In the genomic region with DNA sequence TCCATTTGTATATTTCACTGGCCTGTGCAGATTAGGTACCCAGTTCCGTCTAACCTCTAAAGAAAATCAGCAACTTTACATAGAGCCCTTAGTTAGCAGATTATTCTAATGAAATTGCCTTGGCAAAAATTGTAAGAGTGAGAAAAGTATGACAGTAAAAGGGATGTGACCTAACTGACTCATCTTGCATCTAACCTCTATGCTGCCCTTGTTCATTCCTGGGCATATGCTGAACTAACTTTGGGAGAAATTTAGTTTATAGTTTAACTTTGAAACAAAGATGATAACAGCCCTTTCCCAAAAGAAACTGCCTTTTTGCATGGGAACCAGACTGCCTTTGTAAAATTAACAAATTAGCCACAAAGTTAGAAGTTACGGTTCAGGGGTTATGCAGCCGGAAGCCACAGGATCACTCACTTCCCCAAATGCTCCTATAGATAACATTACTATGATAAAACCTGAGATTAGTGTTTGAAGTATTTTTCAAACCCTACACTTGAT, we compare ENCODE assay signal across 10 cellular contexts.
A peak's percentile ranks its signal among the peaks of the same experiment; 100 is the strongest.
DNase-seq lines count a peak whose midpoint lies in the region; ATAC-seq and TF ChIP-seq lines count a peak whose summit lies in the region.
"Had no signal": no experiment of that assay in that cellular context is flagged by ENCODE, and none has a peak within 500 bp of the region (broad histone marks: within the 10 kb centered on the region; RNA-seq: fewer than 3 reads in every experiment).

No MANE protein-coding gene starts in this region.

- peaks cover 17% of the 10 kb centered on the region for H3F3A ChIP-seq in MM.1S (ENCODE audit: insufficient read depth, low read length)

- no peak overlapping the region for H3K4me3 ChIP-seq in MM.1S (ENCODE audit: low read length)
- H3K4me3 ChIP-seq in BE2C (ENCODE audit: low read depth, low read length): no peak overlapping the region
- no peak overlapping the region for H3K4me3 ChIP-seq in Caco-2 (ENCODE audit: low read depth, low read length)
- H3K4me3 ChIP-seq in osteoblast (ENCODE audit: insufficient read depth, low read length): no peak overlapping the region
- H3K4me3 ChIP-seq: stomach had no signal

- CTCF ChIA-PET in Caco-2 (lab: Charles Lee): no interaction called here
- CTCF ChIA-PET in activated naive CD4-positive, alpha-beta T cell treated with anti-CD3 and anti-CD28 coated beads, Interleukin-2, amount 10 ng/mL, durations not matched to agents 7 days and 5 days (lab: Charles Lee): interaction anchor here (0.6 kb wide), 1 partner anchor 449 kb away, joined by 3 read pairs; no protein-coding TSS in a partner anchor

- H3K4me3 Mint-ChIP-seq in Caco-2 (ENCODE audit: unreplicated experiment): no peak overlapping the region
- no peak overlapping the region for H3K4me3 Mint-ChIP-seq in activated naive CD4-positive, alpha-beta T cell treated with anti-CD3 and anti-CD28 coated beads, Interleukin-2, amount 10 ng/mL, durations not matched to agents 7 days and 5 days

- H3K79me2 ChIP-seq in MM.1S (ENCODE audit: low read length): no peaks in the 10 kb centered on the region
- no peaks in the 10 kb centered on the region for H3K79me2 ChIP-seq in osteoblast (ENCODE audit: insufficient read depth, low read length)

- H3K4me2 ChIP-seq in MM.1S (ENCODE audit: low read depth, low read length) (peak overlapping the region; percentile 22; the same call in 1 of the 2 replicates), osteoblast (ENCODE audit: insufficient read depth, low read length) (no peak overlapping the region)

- no peak for TF ChIP-seq CTCF in MM.1S (IDR thresholded peaks at IDR 0.05; ENCODE audit: low read length)
- no peak for TF ChIP-seq CTCF in BE2C (IDR thresholded peaks at IDR 0.05; ENCODE audit: low read depth, low read length)
- no peak for TF ChIP-seq CTCF in Caco-2 (IDR thresholded peaks at IDR 0.05; ENCODE audit: insufficient read depth in 1 of 2, low read depth in 1 of 2, low read length in 1 of 2, severe bottlenecking in 1 of 2, unreplicated experiment in 1 of 2)
- no peak for TF ChIP-seq CTCF in osteoblast (IDR thresholded peaks at IDR 0.05; ENCODE audit: extremely low read depth, low read depth, low read length)

- no peaks in the 10 kb centered on the region for H3K36me3 ChIP-seq in MM.1S (replicated peaks; ENCODE audit: insufficient read depth, low read length)
- H3K36me3 ChIP-seq in BE2C: no peaks in the 10 kb centered on the region
- no peaks in the 10 kb centered on the region for H3K36me3 ChIP-seq in Caco-2 (ENCODE audit: control insufficient read depth, insufficient read depth, low read length)
- H3K36me3 ChIP-seq in osteoblast (ENCODE audit: insufficient read depth, low read length): no peaks in the 10 kb centered on the region
- H3K36me3 ChIP-seq: stomach had no signal

- H3K9me2 ChIP-seq in MM.1S (replicated peaks; ENCODE audit: insufficient read depth, low read length): no peaks in the 10 kb centered on the region

- H3K27ac ChIP-seq in MM.1S (ENCODE audit: low read length) (peak overlapping the region; percentile 51; the same call in 1 of the 2 replicates), osteoblast (ENCODE audit: low read depth, low read length) (no peak overlapping the region)
- H3K27ac ChIP-seq: stomach had no signal

- no peaks in the 10 kb centered on the region for H3K27me3 Mint-ChIP-seq in Caco-2 (ENCODE audit: insufficient read depth, unreplicated experiment)
- H3K27me3 Mint-ChIP-seq in activated naive CD4-positive, alpha-beta T cell treated with anti-CD3 and anti-CD28 coated beads, Interleukin-2, amount 10 ng/mL, durations not matched to agents 7 days and 5 days: no peaks in the 10 kb centered on the region

- intact Hi-C loops in Caco-2 (cut with micrococcal nuclease; ENCODE audit: unreplicated experiment): no loop called here

- H3K27ac Mint-ChIP-seq in Caco-2 (ENCODE audit: unreplicated experiment): no peak overlapping the region
- H3K27ac Mint-ChIP-seq in activated naive CD4-positive, alpha-beta T cell treated with anti-CD3 and anti-CD28 coated beads, Interleukin-2, amount 10 ng/mL, durations not matched to agents 7 days and 5 days: no peak overlapping the region

- no peak overlapping the region for H2AFZ ChIP-seq in MM.1S (ENCODE audit: low read length)
- no peak overlapping the region for H2AFZ ChIP-seq in osteoblast (ENCODE audit: low read length)

- no peaks in the 10 kb centered on the region for H3K36me3 Mint-ChIP-seq in Caco-2 (ENCODE audit: insufficient read depth, unreplicated experiment)
- no peaks in the 10 kb centered on the region for H3K36me3 Mint-ChIP-seq in activated naive CD4-positive, alpha-beta T cell treated with anti-CD3 and anti-CD28 coated beads, Interleukin-2, amount 10 ng/mL, durations not matched to agents 7 days and 5 days

- DNase-seq in GF-D8 (lab: John Stamatoyannopoulos, UW): peak; percentile 52
- DNase-seq in MM.1S: peak; percentile 21
- DNase-seq in BE2C: no peak
- DNase-seq in Caco-2: no peak
- DNase-seq in osteoblast (ENCODE audit: insufficient read length, low spot score, missing footprints): no peak
- no peak for DNase-seq in activated naive CD4-positive, alpha-beta T cell treated with anti-CD3 and anti-CD28 coated beads, Interleukin-2, amount 10 ng/mL, durations not matched to agents 7 days and 5 days
- DNase-seq: NCI-H510A treated with DMSO at 0.1 percent for 48 hours, stomach had no signal

- H3K27me3 ChIP-seq in MM.1S (replicated peaks; ENCODE audit: insufficient read depth, low read length) (no peaks in the 10 kb centered on the region), BE2C (no peaks in the 10 kb centered on the region), Caco-2 (replicated peaks; ENCODE audit: control insufficient read depth, insufficient read depth, low read length) (no peaks in the 10 kb centered on the region), osteoblast (ENCODE audit: insufficient read depth, low read length) (no peaks in the 10 kb centered on the region)
- H3K27me3 ChIP-seq: stomach had no signal

- POLR2A ChIA-PET in Caco-2 (lab: Charles Lee): no interaction called here

- H4K20me1 ChIP-seq in MM.1S (ENCODE audit: insufficient read depth, low read length): no peaks in the 10 kb centered on the region
- no peaks in the 10 kb centered on the region for H4K20me1 ChIP-seq in osteoblast (ENCODE audit: insufficient read depth, low read length)

- H3K9me3 Mint-ChIP-seq in Caco-2 (ENCODE audit: unreplicated experiment): no peaks in the 10 kb centered on the region
- H3K9me3 Mint-ChIP-seq in activated naive CD4-positive, alpha-beta T cell treated with anti-CD3 and anti-CD28 coated beads, Interleukin-2, amount 10 ng/mL, durations not matched to agents 7 days and 5 days: no peaks in the 10 kb centered on the region

- H3K9ac ChIP-seq in MM.1S (ENCODE audit: low read length): 0 out of 2 replicates have a peak overlapping the region, but pooled peaks have one; percentile 1

- no TSS peak for BruUV-seq in Caco-2 (replicated peaks; lab: Mats Ljungman, UMichigan)

- peak; percentile 83 for ATAC-seq in GM19455 (IDR thresholded peaks at IDR 0.05; ENCODE audit: unreplicated experiment)
- ATAC-seq in HG02970 (IDR thresholded peaks at IDR 0.05; ENCODE audit: low FRiP score, unreplicated experiment): peak; percentile 71

- H3K9me3 ChIP-seq in MM.1S (replicated peaks; ENCODE audit: insufficient read depth, low read length) (no peaks in the 10 kb centered on the region), BE2C (peaks cover 3% of the 10 kb centered on the region; the same call in 1 of the 2 replicates), Caco-2 (no peaks in the 10 kb centered on the region), osteoblast (ENCODE audit: low read depth, low read length) (no peaks in the 10 kb centered on the region)

- H3K4me1 ChIP-seq in MM.1S (ENCODE audit: low read length): peaks cover 24% of the 10 kb centered on the region
- H3K4me1 ChIP-seq in BE2C: peaks cover 2% of the 10 kb centered on the region; the same call in 1 of the 2 replicates
- no peaks in the 10 kb centered on the region for H3K4me1 ChIP-seq in Caco-2
- H3K4me1 ChIP-seq in osteoblast (ENCODE audit: insufficient read depth, low read length): no peaks in the 10 kb centered on the region
- H3K4me1 ChIP-seq: stomach had no signal

- no peaks in the 10 kb centered on the region for H3K4me1 Mint-ChIP-seq in Caco-2 (ENCODE audit: low read depth, unreplicated experiment)
- no peaks in the 10 kb centered on the region for H3K4me1 Mint-ChIP-seq in activated naive CD4-positive, alpha-beta T cell treated with anti-CD3 and anti-CD28 coated beads, Interleukin-2, amount 10 ng/mL, durations not matched to agents 7 days and 5 days

Comparison
In these comparisons a context has a peak if more than half of its experiments do, and no peak if none do; other contexts are left out.
1. DNase-seq: peak in GF-D8 (single experiment) and MM.1S (single experiment); none in BE2C (single experiment), Caco-2 (0 of 2), osteoblast (single experiment) and activated naive CD4-positive, alpha-beta T cell treated with anti-CD3 and anti-CD28 coated beads, Interleukin-2, amount 10 ng/mL, durations not matched to agents 7 days and 5 days (single experiment).